In the genomic region with DNA sequence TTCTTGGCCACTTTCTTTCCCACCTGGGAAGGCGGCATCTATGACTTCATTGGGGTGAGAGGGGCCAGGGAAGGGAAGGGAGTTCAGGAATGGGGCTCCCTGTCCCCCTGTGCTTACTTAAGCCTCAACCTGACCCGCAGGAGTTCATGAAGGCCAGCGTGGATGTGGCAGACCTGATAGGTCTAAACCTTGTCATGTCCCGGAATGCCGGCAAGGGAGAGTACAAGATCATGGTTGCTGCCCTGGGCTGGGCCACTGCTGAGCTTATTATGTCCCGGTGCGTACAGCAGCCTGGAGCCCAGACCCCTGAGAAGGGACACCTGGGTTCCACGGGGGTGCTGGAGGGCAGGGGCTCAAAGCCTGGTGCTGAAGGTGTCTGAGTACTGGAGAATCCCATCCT, we compare ENCODE assay signal across 10 cellular contexts. TPM values are rescaled to one million over a fixed set of nuclear protein-coding genes. Genes with fewer than 3 reads are reported as not detected.
DNase-seq lines count a peak whose midpoint lies in the region; ATAC-seq and TF ChIP-seq lines count a peak whose summit lies in the region.
"Had no signal": no experiment of that assay in that cellular context is flagged by ENCODE, and none has a peak within 500 bp of the region (broad histone marks: within the 10 kb centered on the region; RNA-seq: fewer than 3 reads in every experiment).

No MANE protein-coding gene starts in this region.

- TF ChIP-seq CTCF in astrocyte of the cerebellum (IDR thresholded peaks at IDR 0.05; ENCODE audit: low read depth, low read length, missing control alignments), result no peak
- TF ChIP-seq CTCF in mesothelial cell of epicardium (IDR thresholded peaks at IDR 0.05; ENCODE audit: unreplicated experiment), result no peak

- H3K27me3 Mint-ChIP-seq in stimulated activated naive CD8-positive, alpha-beta T cell treated with anti-CD3 and anti-CD28 coated beads, Interleukin-15, Interleukin-2, amounts not matched to agents 100 ng/mL and 50 ng/mL, for 24 hours, result no peaks in the 10 kb centered on the region
- no peaks in the 10 kb centered on the region for H3K27me3 Mint-ChIP-seq in mesothelial cell of epicardium (ENCODE audit: low read depth)

- no peaks in the 10 kb centered on the region for H3K9me3 Mint-ChIP-seq in stimulated activated naive CD8-positive, alpha-beta T cell treated with anti-CD3 and anti-CD28 coated beads, Interleukin-15, Interleukin-2, amounts not matched to agents 100 ng/mL and 50 ng/mL, for 24 hours
- no peaks in the 10 kb centered on the region for H3K9me3 Mint-ChIP-seq in mesothelial cell of epicardium

- intact Hi-C loops in head of caudate nucleus (cut with DNase I), result loop anchor here (5.0 kb wide), 1 partner anchor 171 kb away; a partner anchor contains a TSS

- peak overlapping the region; percentile 97 for H3K4me3 Mint-ChIP-seq in stimulated activated naive CD8-positive, alpha-beta T cell treated with anti-CD3 and anti-CD28 coated beads, Interleukin-15, Interleukin-2, amounts not matched to agents 100 ng/mL and 50 ng/mL, for 24 hours
- peak overlapping the region; percentile 93 for H3K4me3 Mint-ChIP-seq in mesothelial cell of epicardium

- DNase-seq in stimulated activated naive CD8-positive, alpha-beta T cell treated with anti-CD3 and anti-CD28 coated beads, Interleukin-15, Interleukin-2, amounts not matched to agents 100 U/mL and 50 U/mL, for 24 hours, result no peak
- DNase-seq in astrocyte of the cerebellum (ENCODE audit: low read depth) (no peak), mesothelial cell of epicardium (ENCODE audit: low spot score in 2 of 2, unreplicated experiment in 2 of 2) (no peak), epidermal melanocyte (ENCODE audit: insufficient read length, low spot score) (no peak), head of caudate nucleus (no peak)
- DNase-seq: GDM1 had no signal

- H3K27ac Mint-ChIP-seq in stimulated activated naive CD8-positive, alpha-beta T cell treated with anti-CD3 and anti-CD28 coated beads, Interleukin-15, Interleukin-2, amounts not matched to agents 100 ng/mL and 50 ng/mL, for 24 hours, result peak overlapping the region; percentile 96
- H3K27ac Mint-ChIP-seq in mesothelial cell of epicardium, result peak overlapping the region; percentile 96

- H3K4me3 ChIP-seq in astrocyte of the cerebellum (ENCODE audit: low read depth, low read length), result peak overlapping the region; percentile 89

- H3K36me3 Mint-ChIP-seq in stimulated activated naive CD8-positive, alpha-beta T cell treated with anti-CD3 and anti-CD28 coated beads, Interleukin-15, Interleukin-2, amounts not matched to agents 100 ng/mL and 50 ng/mL, for 24 hours (ENCODE audit: low read depth), result peaks cover 39% of the 10 kb centered on the region
- peaks cover 4% of the 10 kb centered on the region for H3K36me3 Mint-ChIP-seq in mesothelial cell of epicardium

- no peak for ATAC-seq in stimulated activated naive CD8-positive, alpha-beta T cell treated with anti-CD3 and anti-CD28 coated beads, Interleukin-15, Interleukin-2, amounts not matched to agents 100 U/mL and 50 U/mL, for 24 hours
- no peak for ATAC-seq in HG03342 (IDR thresholded peaks at IDR 0.05; ENCODE audit: unreplicated experiment)
- no peak for ATAC-seq in HG03520 (IDR thresholded peaks at IDR 0.05; ENCODE audit: unreplicated experiment)

- in situ Hi-C loops in astrocyte of the cerebellum (cut with HindIII; ENCODE audit: low sequenced_read_pairs), result no loop called here

- peaks cover 34% of the 10 kb centered on the region for H3K4me1 Mint-ChIP-seq in stimulated activated naive CD8-positive, alpha-beta T cell treated with anti-CD3 and anti-CD28 coated beads, Interleukin-15, Interleukin-2, amounts not matched to agents 100 ng/mL and 50 ng/mL, for 24 hours (ENCODE audit: low read depth)
- H3K4me1 Mint-ChIP-seq in mesothelial cell of epicardium, result peaks cover 24% of the 10 kb centered on the region

RNA-seq across cellular contexts. Expression of a gene that starts 1.1 kb away (rescaled TPM):
- total RNA-seq in mesothelial cell of epicardium, result 82.2 to 82.7 TPM (median 82.3 TPM) in 3 replicates

RNA-seq across cellular contexts. Expression of a gene that starts 13.3 kb away (rescaled TPM):
- total RNA-seq in mesothelial cell of epicardium, result not detected in 3 replicates
- total RNA-seq: esophagus mucosa had no signal

RNA-seq across cellular contexts. Expression of a gene that starts 16.9 kb away (rescaled TPM):
- 0.11 to 0.22 TPM (median 0.16 TPM) in 3 replicates for total RNA-seq in mesothelial cell of epicardium
- total RNA-seq: esophagus mucosa had no signal

RNA-seq across cellular contexts. Expression of a gene that starts 18.4 kb away (rescaled TPM):
- total RNA-seq in mesothelial cell of epicardium, result 0.32 to 0.49 TPM (median 0.47 TPM) in 3 replicates

RNA-seq across cellular contexts. Expression of a gene that starts 33.1 kb away (rescaled TPM):
- 161 to 172 TPM (median 171 TPM) in 3 replicates for total RNA-seq in mesothelial cell of epicardium
